ENCODE assay signal across 1 cellular context in the genomic region with DNA sequence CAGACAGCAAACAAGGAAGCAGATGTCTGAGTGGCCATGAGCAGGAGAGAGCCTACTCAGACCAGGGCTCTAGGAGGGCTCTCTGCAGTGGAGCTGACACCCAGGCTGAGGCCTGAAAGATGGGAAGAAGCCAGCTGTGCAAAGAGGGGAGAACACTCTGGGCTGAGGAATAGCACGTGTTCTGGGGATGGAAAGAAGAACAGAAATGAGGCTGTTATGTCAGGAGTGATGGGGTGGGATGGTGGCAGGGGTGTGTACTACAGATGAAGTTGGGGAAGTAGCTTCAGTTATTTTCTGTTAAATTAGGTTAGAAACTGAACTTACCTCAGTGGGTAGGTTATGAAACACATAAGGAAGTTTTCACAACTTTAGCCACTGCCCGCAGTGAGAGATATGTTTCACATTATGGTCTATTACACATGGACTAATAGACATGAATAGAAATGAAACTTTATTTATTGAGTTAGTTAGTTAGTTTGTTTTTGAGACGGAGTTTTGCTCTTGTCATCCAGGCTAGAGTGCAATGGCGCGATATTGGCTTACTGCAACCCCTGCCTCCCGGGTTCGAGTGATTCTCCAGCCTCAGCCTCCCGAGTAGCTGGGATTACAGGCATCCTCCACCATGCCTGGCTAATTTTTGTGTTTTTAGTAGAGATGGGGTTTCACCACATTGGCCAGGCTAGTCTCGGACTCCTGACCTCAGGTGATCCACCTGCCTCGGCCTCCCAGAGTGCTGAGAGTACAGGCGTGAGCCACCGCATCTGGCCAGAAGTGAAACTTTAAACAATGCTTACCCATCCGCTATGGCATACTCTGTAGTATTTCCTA.
TF ChIP-seq lines count a peak whose summit lies in the region.

No MANE protein-coding gene starts in this region.

TF ChIP-seq in GM12878, 131 proteins besides CTCF, POLR2A, EP300 and RAD21 (continued from another document and continues in another):
- TF ChIP-seq, protein P1, sequence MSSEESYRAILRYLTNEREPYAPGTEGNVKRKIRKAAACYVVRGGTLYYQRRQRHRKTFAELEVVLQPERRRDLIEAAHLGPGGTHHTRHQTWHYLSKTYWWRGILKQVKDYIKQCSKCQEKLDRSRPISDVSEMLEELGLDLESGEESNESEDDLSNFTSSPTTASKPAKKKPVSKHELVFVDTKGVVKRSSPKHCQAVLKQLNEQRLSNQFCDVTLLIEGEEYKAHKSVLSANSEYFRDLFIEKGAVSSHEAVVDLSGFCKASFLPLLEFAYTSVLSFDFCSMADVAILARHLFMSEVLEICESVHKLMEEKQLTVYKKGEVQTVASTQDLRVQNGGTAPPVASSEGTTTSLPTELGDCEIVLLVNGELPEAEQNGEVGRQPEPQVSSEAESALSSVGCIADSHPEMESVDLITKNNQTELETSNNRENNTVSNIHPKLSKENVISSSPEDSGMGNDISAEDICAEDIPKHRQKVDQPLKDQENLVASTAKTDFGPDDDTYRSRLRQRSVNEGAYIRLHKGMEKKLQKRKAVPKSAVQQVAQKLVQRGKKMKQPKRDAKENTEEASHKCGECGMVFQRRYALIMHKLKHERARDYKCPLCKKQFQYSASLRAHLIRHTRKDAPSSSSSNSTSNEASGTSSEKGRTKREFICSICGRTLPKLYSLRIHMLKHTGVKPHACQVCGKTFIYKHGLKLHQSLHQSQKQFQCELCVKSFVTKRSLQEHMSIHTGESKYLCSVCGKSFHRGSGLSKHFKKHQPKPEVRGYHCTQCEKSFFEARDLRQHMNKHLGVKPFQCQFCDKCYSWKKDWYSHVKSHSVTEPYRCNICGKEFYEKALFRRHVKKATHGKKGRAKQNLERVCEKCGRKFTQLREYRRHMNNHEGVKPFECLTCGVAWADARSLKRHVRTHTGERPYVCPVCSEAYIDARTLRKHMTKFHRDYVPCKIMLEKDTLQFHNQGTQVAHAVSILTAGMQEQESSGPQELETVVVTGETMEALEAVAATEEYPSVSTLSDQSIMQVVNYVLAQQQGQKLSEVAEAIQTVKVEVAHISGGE (CRISPR knock-in tag; IDR thresholded peaks at IDR 0.05): no peak
- TF ChIP-seq, protein P2, sequence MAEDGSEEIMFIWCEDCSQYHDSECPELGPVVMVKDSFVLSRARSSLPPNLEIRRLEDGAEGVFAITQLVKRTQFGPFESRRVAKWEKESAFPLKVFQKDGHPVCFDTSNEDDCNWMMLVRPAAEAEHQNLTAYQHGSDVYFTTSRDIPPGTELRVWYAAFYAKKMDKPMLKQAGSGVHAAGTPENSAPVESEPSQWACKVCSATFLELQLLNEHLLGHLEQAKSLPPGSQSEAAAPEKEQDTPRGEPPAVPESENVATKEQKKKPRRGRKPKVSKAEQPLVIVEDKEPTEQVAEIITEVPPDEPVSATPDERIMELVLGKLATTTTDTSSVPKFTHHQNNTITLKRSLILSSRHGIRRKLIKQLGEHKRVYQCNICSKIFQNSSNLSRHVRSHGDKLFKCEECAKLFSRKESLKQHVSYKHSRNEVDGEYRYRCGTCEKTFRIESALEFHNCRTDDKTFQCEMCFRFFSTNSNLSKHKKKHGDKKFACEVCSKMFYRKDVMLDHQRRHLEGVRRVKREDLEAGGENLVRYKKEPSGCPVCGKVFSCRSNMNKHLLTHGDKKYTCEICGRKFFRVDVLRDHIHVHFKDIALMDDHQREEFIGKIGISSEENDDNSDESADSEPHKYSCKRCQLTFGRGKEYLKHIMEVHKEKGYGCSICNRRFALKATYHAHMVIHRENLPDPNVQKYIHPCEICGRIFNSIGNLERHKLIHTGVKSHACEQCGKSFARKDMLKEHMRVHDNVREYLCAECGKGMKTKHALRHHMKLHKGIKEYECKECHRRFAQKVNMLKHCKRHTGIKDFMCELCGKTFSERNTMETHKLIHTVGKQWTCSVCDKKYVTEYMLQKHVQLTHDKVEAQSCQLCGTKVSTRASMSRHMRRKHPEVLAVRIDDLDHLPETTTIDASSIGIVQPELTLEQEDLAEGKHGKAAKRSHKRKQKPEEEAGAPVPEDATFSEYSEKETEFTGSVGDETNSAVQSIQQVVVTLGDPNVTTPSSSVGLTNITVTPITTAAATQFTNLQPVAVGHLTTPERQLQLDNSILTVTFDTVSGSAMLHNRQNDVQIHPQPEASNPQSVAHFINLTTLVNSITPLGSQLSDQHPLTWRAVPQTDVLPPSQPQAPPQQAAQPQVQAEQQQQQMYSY (CRISPR knock-in tag; IDR thresholded peaks at IDR 0.05): no peak
- TF ChIP-seq, protein P3, sequence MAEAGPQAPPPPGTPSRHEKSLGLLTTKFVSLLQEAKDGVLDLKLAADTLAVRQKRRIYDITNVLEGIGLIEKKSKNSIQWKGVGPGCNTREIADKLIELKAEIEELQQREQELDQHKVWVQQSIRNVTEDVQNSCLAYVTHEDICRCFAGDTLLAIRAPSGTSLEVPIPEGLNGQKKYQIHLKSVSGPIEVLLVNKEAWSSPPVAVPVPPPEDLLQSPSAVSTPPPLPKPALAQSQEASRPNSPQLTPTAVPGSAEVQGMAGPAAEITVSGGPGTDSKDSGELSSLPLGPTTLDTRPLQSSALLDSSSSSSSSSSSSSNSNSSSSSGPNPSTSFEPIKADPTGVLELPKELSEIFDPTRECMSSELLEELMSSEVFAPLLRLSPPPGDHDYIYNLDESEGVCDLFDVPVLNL (IDR thresholded peaks at IDR 0.05; ENCODE audit: low read depth, low read length): no peak
- TF ChIP-seq KAT2A (conservative IDR thresholded peaks at IDR 0.05; ENCODE audit: control insufficient read depth, low read depth, low read length): no peak
- TF ChIP-seq ZNF622 (IDR thresholded peaks at IDR 0.05): no peak
- no peak for TF ChIP-seq FOS (IDR thresholded peaks at IDR 0.05; ENCODE audit: borderline replicate concordance, extremely low read depth, insufficient read length)
- no peak for TF ChIP-seq LARP7 (IDR thresholded peaks at IDR 0.05)
- TF ChIP-seq, protein P4, sequence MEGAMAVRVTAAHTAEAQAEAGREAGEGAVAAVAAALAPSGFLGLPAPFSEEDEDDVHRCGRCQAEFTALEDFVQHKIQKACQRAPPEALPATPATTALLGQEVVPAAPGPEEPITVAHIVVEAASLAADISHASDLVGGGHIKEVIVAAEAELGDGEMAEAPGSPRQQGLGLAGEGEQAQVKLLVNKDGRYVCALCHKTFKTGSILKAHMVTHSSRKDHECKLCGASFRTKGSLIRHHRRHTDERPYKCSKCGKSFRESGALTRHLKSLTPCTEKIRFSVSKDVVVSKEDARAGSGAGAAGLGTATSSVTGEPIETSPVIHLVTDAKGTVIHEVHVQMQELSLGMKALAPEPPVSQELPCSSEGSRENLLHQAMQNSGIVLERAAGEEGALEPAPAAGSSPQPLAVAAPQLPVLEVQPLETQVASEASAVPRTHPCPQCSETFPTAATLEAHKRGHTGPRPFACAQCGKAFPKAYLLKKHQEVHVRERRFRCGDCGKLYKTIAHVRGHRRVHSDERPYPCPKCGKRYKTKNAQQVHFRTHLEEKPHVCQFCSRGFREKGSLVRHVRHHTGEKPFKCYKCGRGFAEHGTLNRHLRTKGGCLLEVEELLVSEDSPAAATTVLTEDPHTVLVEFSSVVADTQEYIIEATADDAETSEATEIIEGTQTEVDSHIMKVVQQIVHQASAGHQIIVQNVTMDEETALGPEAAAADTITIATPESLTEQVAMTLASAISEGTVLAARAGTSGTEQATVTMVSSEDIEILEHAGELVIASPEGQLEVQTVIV (IDR thresholded peaks at IDR 0.05; ENCODE audit: borderline replicate concordance, partially characterized antibody): no peak
- TF ChIP-seq NFXL1 (IDR thresholded peaks at IDR 0.05; ENCODE audit: borderline replicate concordance): no peak
- TF ChIP-seq CREB1 (IDR thresholded peaks at IDR 0.05; ENCODE audit: low read depth): 0 out of 2 replicates have a peak, but pooled peaks have one; percentile 10
- TF ChIP-seq, protein P5, sequence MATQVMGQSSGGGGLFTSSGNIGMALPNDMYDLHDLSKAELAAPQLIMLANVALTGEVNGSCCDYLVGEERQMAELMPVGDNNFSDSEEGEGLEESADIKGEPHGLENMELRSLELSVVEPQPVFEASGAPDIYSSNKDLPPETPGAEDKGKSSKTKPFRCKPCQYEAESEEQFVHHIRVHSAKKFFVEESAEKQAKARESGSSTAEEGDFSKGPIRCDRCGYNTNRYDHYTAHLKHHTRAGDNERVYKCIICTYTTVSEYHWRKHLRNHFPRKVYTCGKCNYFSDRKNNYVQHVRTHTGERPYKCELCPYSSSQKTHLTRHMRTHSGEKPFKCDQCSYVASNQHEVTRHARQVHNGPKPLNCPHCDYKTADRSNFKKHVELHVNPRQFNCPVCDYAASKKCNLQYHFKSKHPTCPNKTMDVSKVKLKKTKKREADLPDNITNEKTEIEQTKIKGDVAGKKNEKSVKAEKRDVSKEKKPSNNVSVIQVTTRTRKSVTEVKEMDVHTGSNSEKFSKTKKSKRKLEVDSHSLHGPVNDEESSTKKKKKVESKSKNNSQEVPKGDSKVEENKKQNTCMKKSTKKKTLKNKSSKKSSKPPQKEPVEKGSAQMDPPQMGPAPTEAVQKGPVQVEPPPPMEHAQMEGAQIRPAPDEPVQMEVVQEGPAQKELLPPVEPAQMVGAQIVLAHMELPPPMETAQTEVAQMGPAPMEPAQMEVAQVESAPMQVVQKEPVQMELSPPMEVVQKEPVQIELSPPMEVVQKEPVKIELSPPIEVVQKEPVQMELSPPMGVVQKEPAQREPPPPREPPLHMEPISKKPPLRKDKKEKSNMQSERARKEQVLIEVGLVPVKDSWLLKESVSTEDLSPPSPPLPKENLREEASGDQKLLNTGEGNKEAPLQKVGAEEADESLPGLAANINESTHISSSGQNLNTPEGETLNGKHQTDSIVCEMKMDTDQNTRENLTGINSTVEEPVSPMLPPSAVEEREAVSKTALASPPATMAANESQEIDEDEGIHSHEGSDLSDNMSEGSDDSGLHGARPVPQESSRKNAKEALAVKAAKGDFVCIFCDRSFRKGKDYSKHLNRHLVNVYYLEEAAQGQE (IDR thresholded peaks at IDR 0.05; ENCODE audit: low read depth, low read length): no peak
- no peak for TF ChIP-seq BACH1 (IDR thresholded peaks at IDR 0.05; ENCODE audit: borderline replicate concordance)
- TF ChIP-seq, protein P6, sequence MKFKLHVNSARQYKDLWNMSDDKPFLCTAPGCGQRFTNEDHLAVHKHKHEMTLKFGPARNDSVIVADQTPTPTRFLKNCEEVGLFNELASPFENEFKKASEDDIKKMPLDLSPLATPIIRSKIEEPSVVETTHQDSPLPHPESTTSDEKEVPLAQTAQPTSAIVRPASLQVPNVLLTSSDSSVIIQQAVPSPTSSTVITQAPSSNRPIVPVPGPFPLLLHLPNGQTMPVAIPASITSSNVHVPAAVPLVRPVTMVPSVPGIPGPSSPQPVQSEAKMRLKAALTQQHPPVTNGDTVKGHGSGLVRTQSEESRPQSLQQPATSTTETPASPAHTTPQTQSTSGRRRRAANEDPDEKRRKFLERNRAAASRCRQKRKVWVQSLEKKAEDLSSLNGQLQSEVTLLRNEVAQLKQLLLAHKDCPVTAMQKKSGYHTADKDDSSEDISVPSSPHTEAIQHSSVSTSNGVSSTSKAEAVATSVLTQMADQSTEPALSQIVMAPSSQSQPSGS (IDR thresholded peaks at IDR 0.05; ENCODE audit: low read length): peak; percentile 22; the same call in 1 of the 2 replicates
- no peak for TF ChIP-seq SMC3 (IDR thresholded peaks at IDR 0.05; ENCODE audit: borderline replicate concordance, low read length)
- TF ChIP-seq, protein P7, sequence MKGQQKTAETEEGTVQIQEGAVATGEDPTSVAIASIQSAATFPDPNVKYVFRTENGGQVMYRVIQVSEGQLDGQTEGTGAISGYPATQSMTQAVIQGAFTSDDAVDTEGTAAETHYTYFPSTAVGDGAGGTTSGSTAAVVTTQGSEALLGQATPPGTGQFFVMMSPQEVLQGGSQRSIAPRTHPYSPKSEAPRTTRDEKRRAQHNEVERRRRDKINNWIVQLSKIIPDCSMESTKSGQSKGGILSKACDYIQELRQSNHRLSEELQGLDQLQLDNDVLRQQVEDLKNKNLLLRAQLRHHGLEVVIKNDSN (IDR thresholded peaks at IDR 0.05; ENCODE audit: borderline replicate concordance, extremely low read length, insufficient read depth, low read depth, low read length): no peak
- TF ChIP-seq, protein P8, sequence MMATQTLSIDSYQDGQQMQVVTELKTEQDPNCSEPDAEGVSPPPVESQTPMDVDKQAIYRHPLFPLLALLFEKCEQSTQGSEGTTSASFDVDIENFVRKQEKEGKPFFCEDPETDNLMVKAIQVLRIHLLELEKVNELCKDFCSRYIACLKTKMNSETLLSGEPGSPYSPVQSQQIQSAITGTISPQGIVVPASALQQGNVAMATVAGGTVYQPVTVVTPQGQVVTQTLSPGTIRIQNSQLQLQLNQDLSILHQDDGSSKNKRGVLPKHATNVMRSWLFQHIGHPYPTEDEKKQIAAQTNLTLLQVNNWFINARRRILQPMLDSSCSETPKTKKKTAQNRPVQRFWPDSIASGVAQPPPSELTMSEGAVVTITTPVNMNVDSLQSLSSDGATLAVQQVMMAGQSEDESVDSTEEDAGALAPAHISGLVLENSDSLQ (IDR thresholded peaks at IDR 0.05): 0 out of 2 replicates have a peak, but pooled peaks have one; percentile 26
- TF ChIP-seq PAX8 (IDR thresholded peaks at IDR 0.05): no peak
- TF ChIP-seq IRF4 (IDR thresholded peaks at IDR 0.05; ENCODE audit: low read depth, low read length): no peak
- no peak for TF ChIP-seq SREBF1 (IDR thresholded peaks at IDR 0.05; ENCODE audit: low read length)
- no peak for TF ChIP-seq SMAD5 (IDR thresholded peaks at IDR 0.05; ENCODE audit: low read depth)
- no peak for TF ChIP-seq BRCA1 (IDR thresholded peaks at IDR 0.05; ENCODE audit: low read depth, low read length)
- peak; percentile 51; the same call in 1 of the 2 replicates for TF ChIP-seq NFIC (IDR thresholded peaks at IDR 0.05; ENCODE audit: low read depth, low read length)
- TF ChIP-seq, protein P9, sequence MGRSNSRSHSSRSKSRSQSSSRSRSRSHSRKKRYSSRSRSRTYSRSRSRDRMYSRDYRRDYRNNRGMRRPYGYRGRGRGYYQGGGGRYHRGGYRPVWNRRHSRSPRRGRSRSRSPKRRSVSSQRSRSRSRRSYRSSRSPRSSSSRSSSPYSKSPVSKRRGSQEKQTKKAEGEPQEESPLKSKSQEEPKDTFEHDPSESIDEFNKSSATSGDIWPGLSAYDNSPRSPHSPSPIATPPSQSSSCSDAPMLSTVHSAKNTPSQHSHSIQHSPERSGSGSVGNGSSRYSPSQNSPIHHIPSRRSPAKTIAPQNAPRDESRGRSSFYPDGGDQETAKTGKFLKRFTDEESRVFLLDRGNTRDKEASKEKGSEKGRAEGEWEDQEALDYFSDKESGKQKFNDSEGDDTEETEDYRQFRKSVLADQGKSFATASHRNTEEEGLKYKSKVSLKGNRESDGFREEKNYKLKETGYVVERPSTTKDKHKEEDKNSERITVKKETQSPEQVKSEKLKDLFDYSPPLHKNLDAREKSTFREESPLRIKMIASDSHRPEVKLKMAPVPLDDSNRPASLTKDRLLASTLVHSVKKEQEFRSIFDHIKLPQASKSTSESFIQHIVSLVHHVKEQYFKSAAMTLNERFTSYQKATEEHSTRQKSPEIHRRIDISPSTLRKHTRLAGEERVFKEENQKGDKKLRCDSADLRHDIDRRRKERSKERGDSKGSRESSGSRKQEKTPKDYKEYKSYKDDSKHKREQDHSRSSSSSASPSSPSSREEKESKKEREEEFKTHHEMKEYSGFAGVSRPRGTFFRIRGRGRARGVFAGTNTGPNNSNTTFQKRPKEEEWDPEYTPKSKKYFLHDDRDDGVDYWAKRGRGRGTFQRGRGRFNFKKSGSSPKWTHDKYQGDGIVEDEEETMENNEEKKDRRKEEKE (IDR thresholded peaks at IDR 0.05): no peak
- no peak for TF ChIP-seq NFYA (IDR thresholded peaks at IDR 0.05; ENCODE audit: borderline replicate concordance, low read depth, low read length)
- TF ChIP-seq ZZZ3 (IDR thresholded peaks at IDR 0.05; ENCODE audit: control insufficient read depth, insufficient read length, low read depth): no peak
- no peak for TF ChIP-seq NRF1 (conservative IDR thresholded peaks at IDR 0.05; ENCODE audit: low read depth, low read length)
- no peak for TF ChIP-seq FOXK2 (IDR thresholded peaks at IDR 0.05)
